In the genomic region with DNA sequence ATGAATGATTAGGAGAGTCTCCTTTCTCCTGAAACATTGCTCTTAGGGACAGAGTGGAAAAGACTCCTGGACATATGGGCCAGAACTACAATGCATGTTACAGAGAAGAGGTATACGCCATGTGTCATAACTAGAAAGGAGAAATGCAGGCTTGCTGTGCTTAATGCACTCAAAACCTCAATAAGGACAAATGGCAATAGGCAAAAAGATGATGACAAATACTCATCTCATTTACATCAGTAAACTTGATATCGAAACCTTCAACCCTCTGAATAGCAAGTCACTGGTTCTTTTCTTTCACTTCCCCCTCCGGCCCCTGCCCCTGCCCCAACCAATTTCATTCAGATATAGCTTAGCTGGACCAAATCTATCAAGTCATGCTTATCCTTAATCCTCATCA, we compare ENCODE assay signal across 12 cellular contexts. TPM values are rescaled to one million over a fixed set of nuclear protein-coding genes. Genes with fewer than 3 reads are reported as not detected.
DNase-seq lines count a peak whose midpoint lies in the region; ATAC-seq and TF ChIP-seq lines count a peak whose summit lies in the region.
"Had no signal": no experiment of that assay in that cellular context is flagged by ENCODE, and none has a peak within 500 bp of the region (broad histone marks: within the 10 kb centered on the region; RNA-seq: fewer than 3 reads in every experiment).

No MANE protein-coding gene starts in this region.

- ATAC-seq in GM19372 (IDR thresholded peaks at IDR 0.05; ENCODE audit: low read depth, unreplicated experiment) (peak; percentile 73), HG02870 (IDR thresholded peaks at IDR 0.05; ENCODE audit: unreplicated experiment) (peak; percentile 90), HG03575 (IDR thresholded peaks at IDR 0.05; ENCODE audit: extremely low read depth, insufficient number of reproducible peaks, low FRiP score, unreplicated experiment) (peak; percentile 92)
- ATAC-seq: naive thymus-derived CD8-positive, alpha-beta T cell had no signal

- no peak overlapping the region for H3K4me3 ChIP-seq in GM12865 (ENCODE audit: low read depth, low read length)

- CTCF ChIA-PET in activated CD4-positive, alpha-beta memory T cell treated with anti-CD3 and anti-CD28 coated beads, Interleukin-2, amount 10 ng/mL, durations not matched to agents 7 days and 5 days (lab: Charles Lee) = no interaction called here

- DNase-seq in GM12865 (ENCODE audit: low read depth) (peak; percentile 76), kidney glomerular epithelial cell (lab: John Stamatoyannopoulos, UW) (no peak), cerebellum (ENCODE audit: low spot score) (no peak), type B pancreatic cell (ENCODE audit: extremely low spot score, unreplicated experiment) (no peak)
- no peak for DNase-seq in activated CD4-positive, alpha-beta memory T cell treated with anti-CD3 and anti-CD28 coated beads, Interleukin-2, amount 10 ng/mL, durations not matched to agents 7 days and 5 days
- DNase-seq: BE2C; hypothalamus; naive thymus-derived CD8-positive, alpha-beta T cell had no signal

- H3K4me1 Mint-ChIP-seq in activated CD4-positive, alpha-beta memory T cell treated with anti-CD3 and anti-CD28 coated beads, Interleukin-2, amount 10 ng/mL, durations not matched to agents 7 days and 5 days = peaks cover 29% of the 10 kb centered on the region
- no peaks in the 10 kb centered on the region for H3K4me1 Mint-ChIP-seq in type B pancreatic cell (ENCODE audit: unreplicated experiment)

- no peaks in the 10 kb centered on the region for H3K36me3 Mint-ChIP-seq in activated CD4-positive, alpha-beta memory T cell treated with anti-CD3 and anti-CD28 coated beads, Interleukin-2, amount 10 ng/mL, durations not matched to agents 7 days and 5 days (ENCODE audit: low read depth)
- H3K36me3 Mint-ChIP-seq in type B pancreatic cell = no peaks in the 10 kb centered on the region
- H3K36me3 Mint-ChIP-seq: activated naive CD4-positive, alpha-beta T cell treated with anti-CD3 and anti-CD28 coated beads, Interleukin-2, amount 50 U/mL, for 24 hours; naive thymus-derived CD8-positive, alpha-beta T cell had no signal

- H3K27me3 Mint-ChIP-seq in activated CD4-positive, alpha-beta memory T cell treated with anti-CD3 and anti-CD28 coated beads, Interleukin-2, amount 10 ng/mL, durations not matched to agents 7 days and 5 days = peaks cover 51% of the 10 kb centered on the region
- H3K27me3 Mint-ChIP-seq in type B pancreatic cell = peaks cover 73% of the 10 kb centered on the region

- TF ChIP-seq CTCF in GM12865 (IDR thresholded peaks at IDR 0.05; ENCODE audit: insufficient read depth, low read depth, low read length, missing control alignments) = no peak
- no peak for TF ChIP-seq CTCF in type B pancreatic cell (conservative IDR thresholded peaks at IDR 0.05)

- no peak overlapping the region for H3K4me3 Mint-ChIP-seq in activated CD4-positive, alpha-beta memory T cell treated with anti-CD3 and anti-CD28 coated beads, Interleukin-2, amount 10 ng/mL, durations not matched to agents 7 days and 5 days
- H3K4me3 Mint-ChIP-seq in type B pancreatic cell = no peak overlapping the region
- H3K4me3 Mint-ChIP-seq: activated naive CD4-positive, alpha-beta T cell treated with anti-CD3 and anti-CD28 coated beads, Interleukin-2, amount 50 U/mL, for 24 hours; naive thymus-derived CD8-positive, alpha-beta T cell had no signal

- H3K27ac Mint-ChIP-seq in activated CD4-positive, alpha-beta memory T cell treated with anti-CD3 and anti-CD28 coated beads, Interleukin-2, amount 10 ng/mL, durations not matched to agents 7 days and 5 days = no peak overlapping the region
- H3K27ac Mint-ChIP-seq in type B pancreatic cell = no peak overlapping the region
- H3K27ac Mint-ChIP-seq: activated naive CD4-positive, alpha-beta T cell treated with anti-CD3 and anti-CD28 coated beads, Interleukin-2, amount 50 U/mL, for 24 hours; naive thymus-derived CD8-positive, alpha-beta T cell had no signal

- POLR2A ChIA-PET in activated CD4-positive, alpha-beta memory T cell treated with anti-CD3 and anti-CD28 coated beads, Interleukin-2, amount 10 ng/mL, durations not matched to agents 7 days and 5 days (lab: Charles Lee) = no interaction called here

- H3K9me3 Mint-ChIP-seq in activated CD4-positive, alpha-beta memory T cell treated with anti-CD3 and anti-CD28 coated beads, Interleukin-2, amount 10 ng/mL, durations not matched to agents 7 days and 5 days = no peaks in the 10 kb centered on the region
- no peaks in the 10 kb centered on the region for H3K9me3 Mint-ChIP-seq in type B pancreatic cell
- H3K9me3 Mint-ChIP-seq: activated naive CD4-positive, alpha-beta T cell treated with anti-CD3 and anti-CD28 coated beads, Interleukin-2, amount 50 U/mL, for 24 hours had no signal

RNA-seq across cellular contexts. Expression of gene GPR88, which starts 1.9 kb away (rescaled TPM):
- total RNA-seq in activated CD4-positive, alpha-beta memory T cell treated with anti-CD3 and anti-CD28 coated beads, Interleukin-2, amount 10 ng/mL, durations not matched to agents 7 days and 5 days = not detected
- total RNA-seq in cerebellum = 1.7 TPM
- 0.17 TPM in 1 of 2 replicates, not detected in the other for total RNA-seq in type B pancreatic cell (ENCODE audit: low replicate concordance)
